ENCODE assay signal across 17 cellular contexts in genomic region chr4:151719935-151720334, GRCh38.
"Had no signal": no experiment of that assay in that cellular context is flagged by ENCODE, and none has a peak within 500 bp of the region (broad histone marks: within the 10 kb centered on the region; RNA-seq: fewer than 3 reads in every experiment).

No MANE protein-coding gene starts in this region.

- H3K4me1 ChIP-seq: gastroesophageal sphincter, lower lobe of right lung, tibial artery, uterus had no signal

- H3K27ac ChIP-seq: esophagus muscularis mucosa, gastroesophageal sphincter, hepatocyte, lower lobe of right lung, tibial artery, uterus had no signal

- H3K9me3 Mint-ChIP-seq: activated naive CD8-positive, alpha-beta T cell treated with anti-CD3 and anti-CD28 coated beads, Interleukin-2, amount 10 ng/mL, durations not matched to agents 7 days and 5 days; mesothelial cell of epicardium; neural crest cell; T-helper 2 cell treated with Interferon-gamma antibody and Interleukin-4, amounts not matched to agents 5 μg/mL and 100 μg/mL, for 36 hours had no signal

- ATAC-seq: gastroesophageal sphincter; lower lobe of right lung; stimulated activated naive CD8-positive, alpha-beta T cell treated with anti-CD3 and anti-CD28 coated beads, Interleukin-15, Interleukin-2, amounts not matched to agents 100 U/mL and 50 U/mL, for 24 hours had no signal

- H3K36me3 ChIP-seq: lower lobe of right lung, uterus had no signal

- DNase-seq: activated CD4-positive, alpha-beta T cell treated with anti-CD3 and anti-CD28 coated beads, Interleukin-2, amount 50 U/mL, for 4 hours; activated naive CD4-positive, alpha-beta T cell treated with Interleukin-2 at 50 U/mL for 16 hours; activated naive CD8-positive, alpha-beta T cell treated with anti-CD3 and anti-CD28 coated beads, Interleukin-2, amount 10 ng/mL, durations not matched to agents 7 days and 5 days; amygdala; cerebellar nuclear complex; effector memory CD4-positive, alpha-beta T cell; lower lobe of right lung; stimulated activated naive CD8-positive, alpha-beta T cell treated with anti-CD3 and anti-CD28 coated beads, Interleukin-15, Interleukin-2, amounts not matched to agents 100 U/mL and 50 U/mL, for 24 hours; tibial artery; uterus had no signal

- H3K27me3 ChIP-seq: esophagus muscularis mucosa, gastroesophageal sphincter, hepatocyte, tibial artery, uterus had no signal

- H3K4me3 Mint-ChIP-seq: activated naive CD8-positive, alpha-beta T cell treated with anti-CD3 and anti-CD28 coated beads, Interleukin-2, amount 10 ng/mL, durations not matched to agents 7 days and 5 days; mesothelial cell of epicardium; neural crest cell; T-helper 2 cell treated with Interferon-gamma antibody and Interleukin-4, amounts not matched to agents 5 μg/mL and 100 μg/mL, for 36 hours had no signal

- H3K9me3 ChIP-seq: esophagus muscularis mucosa, gastroesophageal sphincter, lower lobe of right lung, tibial artery, uterus had no signal

- H3K4me3 ChIP-seq: esophagus muscularis mucosa, gastroesophageal sphincter, hepatocyte, lower lobe of right lung, tibial artery, uterus had no signal

- H3K36me3 Mint-ChIP-seq: activated naive CD8-positive, alpha-beta T cell treated with anti-CD3 and anti-CD28 coated beads, Interleukin-2, amount 10 ng/mL, durations not matched to agents 7 days and 5 days had no signal

- H3K27me3 Mint-ChIP-seq: activated naive CD8-positive, alpha-beta T cell treated with anti-CD3 and anti-CD28 coated beads, Interleukin-2, amount 10 ng/mL, durations not matched to agents 7 days and 5 days; progenitor cell of endocrine pancreas had no signal

- H2AFZ ChIP-seq: hepatocyte had no signal

- H3K4me2 ChIP-seq: hepatocyte had no signal

- H3K27ac Mint-ChIP-seq: activated naive CD8-positive, alpha-beta T cell treated with anti-CD3 and anti-CD28 coated beads, Interleukin-2, amount 10 ng/mL, durations not matched to agents 7 days and 5 days; mesothelial cell of epicardium; progenitor cell of endocrine pancreas; T-helper 2 cell treated with Interferon-gamma antibody and Interleukin-4, amounts not matched to agents 5 μg/mL and 100 μg/mL, for 36 hours had no signal
